ENCODE assay signal across 24 cellular contexts in genomic region chr5:74851026-74851425, GRCh38. TPM values are rescaled to one million over a fixed set of nuclear protein-coding genes. Genes with fewer than 3 reads are reported as not detected.
DNase-seq lines count a peak whose midpoint lies in the region; ATAC-seq and TF ChIP-seq lines count a peak whose summit lies in the region.
"Had no signal": no experiment of that assay in that cellular context is flagged by ENCODE, and none has a peak within 500 bp of the region (broad histone marks: within the 10 kb centered on the region; RNA-seq: fewer than 3 reads in every experiment).

No MANE protein-coding gene starts in this region.

- H3K36me3 Mint-ChIP-seq in activated naive CD4-positive, alpha-beta T cell treated with anti-CD3 and anti-CD28 coated beads, Interleukin-2, amount 50 U/mL, for 24 hours: peaks cover 11% of the 10 kb centered on the region
- no peaks in the 10 kb centered on the region for H3K36me3 Mint-ChIP-seq in T-helper 17 cell (ENCODE audit: low read depth)
- peaks cover 10% of the 10 kb centered on the region for H3K36me3 Mint-ChIP-seq in type B pancreatic cell

- no peaks in the 10 kb centered on the region for H3K27me3 Mint-ChIP-seq in activated naive CD4-positive, alpha-beta T cell treated with anti-CD3 and anti-CD28 coated beads, Interleukin-2, amount 50 U/mL, for 24 hours
- H3K27me3 Mint-ChIP-seq in T-helper 17 cell: no peaks in the 10 kb centered on the region
- H3K27me3 Mint-ChIP-seq in type B pancreatic cell: no peaks in the 10 kb centered on the region
- H3K27me3 Mint-ChIP-seq: brain had no signal

- H3K27ac ChIP-seq in foreskin keratinocyte: peak overlapping the region; percentile 59
- H3K27ac ChIP-seq: lower lobe of right lung, neural progenitor cell had no signal

- no peak for TF ChIP-seq CTCF in foreskin keratinocyte (conservative IDR thresholded peaks at IDR 0.05)
- TF ChIP-seq CTCF in type B pancreatic cell (conservative IDR thresholded peaks at IDR 0.05): no peak

- H3K27me3 ChIP-seq in foreskin keratinocyte: no peaks in the 10 kb centered on the region
- H3K27me3 ChIP-seq: neural progenitor cell had no signal

- H3K4me1 ChIP-seq in foreskin keratinocyte: peaks cover 16% of the 10 kb centered on the region
- H3K4me1 ChIP-seq: lower lobe of right lung had no signal

- peak; percentile 64 for ATAC-seq in T-helper 17 cell
- ATAC-seq in foreskin keratinocyte: peak; percentile 35
- no peak for ATAC-seq in HG03135 (IDR thresholded peaks at IDR 0.05; ENCODE audit: unreplicated experiment)
- ATAC-seq: lower lobe of right lung, right cardiac atrium had no signal

- H3K9me3 ChIP-seq in T-helper 17 cell (ENCODE audit: control insufficient read depth, low read length, poor library complexity, severe bottlenecking): no peaks in the 10 kb centered on the region
- H3K9me3 ChIP-seq: lower lobe of right lung had no signal

- H3K4me3 Mint-ChIP-seq in activated naive CD4-positive, alpha-beta T cell treated with anti-CD3 and anti-CD28 coated beads, Interleukin-2, amount 50 U/mL, for 24 hours: no peak overlapping the region
- peak overlapping the region; percentile 43 for H3K4me3 Mint-ChIP-seq in T-helper 17 cell
- no peak overlapping the region for H3K4me3 Mint-ChIP-seq in type B pancreatic cell
- H3K4me3 Mint-ChIP-seq: brain, neural progenitor cell had no signal

- H3K4me1 Mint-ChIP-seq in activated naive CD4-positive, alpha-beta T cell treated with anti-CD3 and anti-CD28 coated beads, Interleukin-2, amount 50 U/mL, for 24 hours: peaks cover 70% of the 10 kb centered on the region
- H3K4me1 Mint-ChIP-seq in T-helper 17 cell: peaks cover 28% of the 10 kb centered on the region
- H3K4me1 Mint-ChIP-seq in type B pancreatic cell (ENCODE audit: unreplicated experiment): peaks cover 11% of the 10 kb centered on the region

- no peak for DNase-seq in activated naive CD4-positive, alpha-beta T cell treated with Interleukin-2 at 50 U/mL for 16 hours
- no peak for DNase-seq in T-helper 17 cell
- peak in 1 of 2 donors; percentile 30 for DNase-seq in foreskin keratinocyte
- DNase-seq in type B pancreatic cell (ENCODE audit: extremely low spot score, unreplicated experiment): no peak
- DNase-seq in stimulated activated CD4-positive, alpha-beta T cell treated with anti-CD3 and anti-CD28 coated beads, Interleukin-12 subunit alpha, Interleukin-12 subunit beta, amount 100 ng/mL, for 4 hours: no peak
- DNase-seq in SW480 (ENCODE audit: low spot score): no peak
- DNase-seq: activated CD4-positive, alpha-beta T cell treated with anti-CD3 and anti-CD28 coated beads for 1 hour; DMS53; effector CD8-positive, alpha-beta T cell; foreskin fibroblast; H7; IMR-90; lower lobe of right lung; NCI-H1694 treated with DMSO at 0.1 percent for 48 hours; NCI-H524; PC-9; right cardiac atrium; stimulated activated CD4-positive, alpha-beta T cell treated with anti-CD3 and anti-CD28 coated beads, Interleukin-2, amount 100 ng/mL, for 48 hours; SW 1271 had no signal

- peaks cover 6% of the 10 kb centered on the region for H3K9me3 Mint-ChIP-seq in activated naive CD4-positive, alpha-beta T cell treated with anti-CD3 and anti-CD28 coated beads, Interleukin-2, amount 50 U/mL, for 24 hours
- peaks cover 7% of the 10 kb centered on the region for H3K9me3 Mint-ChIP-seq in type B pancreatic cell

- H3K27ac Mint-ChIP-seq in activated naive CD4-positive, alpha-beta T cell treated with anti-CD3 and anti-CD28 coated beads, Interleukin-2, amount 50 U/mL, for 24 hours: peak overlapping the region; percentile 3
- H3K27ac Mint-ChIP-seq in T-helper 17 cell (peak overlapping the region; percentile 89), type B pancreatic cell (peak overlapping the region; percentile 68)
- H3K27ac Mint-ChIP-seq: activated T-helper 2 cell treated with anti-CD3 and anti-CD28 coated beads, Interferon-gamma antibody, Interleukin-2, Interleukin-4, amounts not matched to agents 10 μg/mL and 5 μg/mL and 100 μg/mL, durations not matched to agents 14 hours and 24 hours and 36 hours; brain; neural progenitor cell had no signal

RNA-seq across cellular contexts. Expression of gene FAM169A, which starts 15.2 kb away (rescaled TPM):
- total RNA-seq in T-helper 17 cell: 10 to 100 TPM in 1 of 2 donors, 1 to 10 TPM in 1; 9.2 to 16.1 TPM
- total RNA-seq in foreskin keratinocyte: 22.9 and 25.1 TPM in 2 replicates
- polyA plus RNA-seq in foreskin keratinocyte: 4.1 and 5.2 TPM in 2 replicates
- 14.5 and 25.4 TPM in 2 replicates for total RNA-seq in type B pancreatic cell (ENCODE audit: low replicate concordance)
- polyA plus RNA-seq: IMR-90 had no signal

Comparison
In these comparisons a context has a peak if more than half of its experiments do, and no peak if none do; other contexts are left out.
1. H3K27ac Mint-ChIP-seq: peak in every context shown above with its lines; median percentile 89 in T-helper 17 cell; 68 in type B pancreatic cell; 3 in activated naive CD4-positive, alpha-beta T cell treated with anti-CD3 and anti-CD28 coated beads, Interleukin-2, amount 50 U/mL, for 24 hours.